In the genomic region with DNA sequence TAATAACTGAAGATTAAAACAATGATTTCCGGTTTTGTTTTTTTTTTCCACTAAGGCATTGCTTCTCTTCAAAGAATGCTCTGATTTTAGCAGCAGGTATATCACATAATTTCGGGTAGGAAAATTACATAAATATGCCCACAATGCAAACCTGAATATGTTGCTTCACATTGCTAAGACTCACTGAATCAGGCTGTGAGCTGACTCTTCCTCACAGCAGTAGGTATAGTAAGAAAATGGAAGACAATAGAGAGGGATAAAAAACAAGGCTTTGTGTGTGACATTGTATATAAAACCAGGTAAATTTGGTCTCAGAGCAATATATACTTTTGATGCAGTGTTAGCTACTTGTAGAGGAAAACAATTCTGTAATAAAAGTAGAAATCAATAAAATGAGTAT, we compare ENCODE assay signal across 7 cellular contexts.
"Had no signal": no experiment of that assay in that cellular context is flagged by ENCODE, and none has a peak within 500 bp of the region (broad histone marks: within the 10 kb centered on the region; RNA-seq: fewer than 3 reads in every experiment).

No MANE protein-coding gene starts in this region.

- FAIRE-seq: HTR-8/SVneo, K562 had no signal

- DNase-seq: GOT3, H9, HCEC 1CT, IMR-90, KG1 had no signal

- H3K27ac Mint-ChIP-seq: H9 had no signal

- ATAC-seq: K562 had no signal

- H3K4me3 Mint-ChIP-seq: H9 had no signal

- H3K4me3 ChIP-seq: K562 had no signal
